In genomic region chr11:96293583-96293982, GRCh38 we compare ENCODE assay signal across 8 cellular contexts. TPM values are rescaled to one million over a fixed set of nuclear protein-coding genes. Genes with fewer than 3 reads are reported as not detected.
DNase-seq lines count a peak whose midpoint lies in the region; ATAC-seq and TF ChIP-seq lines count a peak whose summit lies in the region.

No MANE protein-coding gene starts in this region.

- peaks cover 7% of the 10 kb centered on the region for H3K36me3 Mint-ChIP-seq in T-helper 17 cell (ENCODE audit: low read depth)
- peaks cover 2% of the 10 kb centered on the region for H3K36me3 Mint-ChIP-seq in mesothelial cell of epicardium

- no peak for TF ChIP-seq CTCF in mesothelial cell of epicardium (IDR thresholded peaks at IDR 0.05; ENCODE audit: unreplicated experiment)

- peak overlapping the region; percentile 91 for H3K27ac Mint-ChIP-seq in T-helper 17 cell
- peak overlapping the region; percentile 86 for H3K27ac Mint-ChIP-seq in mesothelial cell of epicardium

- peaks cover 42% of the 10 kb centered on the region for H3K4me1 Mint-ChIP-seq in T-helper 17 cell
- peaks cover 46% of the 10 kb centered on the region for H3K4me1 Mint-ChIP-seq in mesothelial cell of epicardium

- H3K9me3 Mint-ChIP-seq in mesothelial cell of epicardium, result no peaks in the 10 kb centered on the region

- H3K27me3 Mint-ChIP-seq in T-helper 17 cell (no peaks in the 10 kb centered on the region), mesothelial cell of epicardium (ENCODE audit: low read depth) (no peaks in the 10 kb centered on the region)

- DNase-seq in T-helper 17 cell, result no peak
- DNase-seq in mesothelial cell of epicardium (ENCODE audit: low spot score in 2 of 2, unreplicated experiment in 2 of 2), result no peak
- no peak for DNase-seq in activated effector memory CD4-positive, alpha-beta T cell treated with Interleukin-2 at 50 U/mL for 16 hours
- DNase-seq in activated effector memory CD4-positive, alpha-beta T cell treated with anti-CD3 and anti-CD28 coated beads, Interleukin-2, amount 50 U/mL, for 16 hours, result no peak
- DNase-seq in NCI-H446 treated with DMSO at 0.1 percent for 48 hours (lab: John Stamatoyannopoulos, UW), result no peak
- no peak for DNase-seq in NCI-H774 (lab: John Stamatoyannopoulos, UW)

- H3K4me3 Mint-ChIP-seq in T-helper 17 cell, result peak overlapping the region; percentile 86
- no peak overlapping the region for H3K4me3 Mint-ChIP-seq in mesothelial cell of epicardium

- ATAC-seq in GM18868 (IDR thresholded peaks at IDR 0.05; ENCODE audit: unreplicated experiment), result peak; percentile 89
- peak; percentile 78 for ATAC-seq in HG02642 (IDR thresholded peaks at IDR 0.05; ENCODE audit: poor library complexity, unreplicated experiment)
- peak; percentile 70 for ATAC-seq in T-helper 17 cell

- H3K9me3 ChIP-seq in T-helper 17 cell (ENCODE audit: control insufficient read depth, low read length, poor library complexity, severe bottlenecking), result no peaks in the 10 kb centered on the region

RNA-seq across cellular contexts. Expression of gene MAML2, which starts 49.4 kb away (rescaled TPM):
- total RNA-seq in T-helper 17 cell (10 to 100 TPM; 29.2 to 34.9 TPM), mesothelial cell of epicardium (36.4 to 38.4 TPM (median 38.3 TPM) in 3 replicates)
